Comparison of ENCODE assay signal across 2 cellular contexts in genomic region chr21:17482928-17483327, GRCh38.
TF ChIP-seq lines count a peak whose summit lies in the region.

No MANE protein-coding gene starts in this region.

TF ChIP-seq in SK-N-SH, 30 proteins besides CTCF, POLR2A, EP300 and RAD21:
- no peak for TF ChIP-seq RXRA (IDR thresholded peaks at IDR 0.05; ENCODE audit: borderline replicate concordance, low read depth)
- TF ChIP-seq REST (IDR thresholded peaks at IDR 0.05; ENCODE audit: low read depth, low read length): no peak
- TF ChIP-seq MAX (IDR thresholded peaks at IDR 0.05; ENCODE audit: low read depth): no peak
- no peak for TF ChIP-seq GATA2 (CRISPR knock-in tag; IDR thresholded peaks at IDR 0.05)
- no peak for TF ChIP-seq TEAD4 (IDR thresholded peaks at IDR 0.05; ENCODE audit: borderline replicate concordance, insufficient read depth)
- no peak for TF ChIP-seq FOXM1 (IDR thresholded peaks at IDR 0.05; ENCODE audit: low read depth)
- no peak for TF ChIP-seq FOSL2 (IDR thresholded peaks at IDR 0.05; ENCODE audit: borderline replicate concordance, low read depth)
- TF ChIP-seq PBX3 (IDR thresholded peaks at IDR 0.05): no peak
- TF ChIP-seq ZBTB33 (IDR thresholded peaks at IDR 0.05; ENCODE audit: borderline replicate concordance, low read depth): no peak
- no peak for TF ChIP-seq SIN3A (IDR thresholded peaks at IDR 0.05; ENCODE audit: borderline replicate concordance, low read depth, low read length)
- TF ChIP-seq USF1 (IDR thresholded peaks at IDR 0.05; ENCODE audit: borderline replicate concordance, low read depth): no peak
- TF ChIP-seq MXI1 (IDR thresholded peaks at IDR 0.05; ENCODE audit: low read depth, low read length): no peak
- no peak for TF ChIP-seq IRF3 (IDR thresholded peaks at IDR 0.05; ENCODE audit: low read depth, low read length)
- no peak for TF ChIP-seq FOXJ3 (CRISPR knock-in tag; IDR thresholded peaks at IDR 0.05)
- no peak for TF ChIP-seq EZH2phosphoT487 (IDR thresholded peaks at IDR 0.05; ENCODE audit: borderline replicate concordance, low read depth)
- no peak for TF ChIP-seq NFIC (IDR thresholded peaks at IDR 0.05; ENCODE audit: borderline replicate concordance)
- TF ChIP-seq TCF12 (IDR thresholded peaks at IDR 0.05): no peak
- TF ChIP-seq RFX5 (IDR thresholded peaks at IDR 0.05; ENCODE audit: low read length): no peak
TF ChIP-seq in SK-N-SH: peak in this region for 0.

TF ChIP-seq in H1, 55 proteins besides CTCF, POLR2A, EP300 and RAD21:
- TF ChIP-seq MAX (IDR thresholded peaks at IDR 0.05): no peak
- no peak for TF ChIP-seq USF2 (IDR thresholded peaks at IDR 0.05; ENCODE audit: low read length)
- no peak for TF ChIP-seq TBP (IDR thresholded peaks at IDR 0.05; ENCODE audit: low read depth, low read length)
- no peak for TF ChIP-seq FOSL1 (IDR thresholded peaks at IDR 0.05; ENCODE audit: insufficient read depth, low read depth, low read length)
- no peak for TF ChIP-seq ZNF274 (IDR thresholded peaks at IDR 0.05; ENCODE audit: borderline replicate concordance, extremely low read depth, low read length)
- TF ChIP-seq KDM1A (IDR thresholded peaks at IDR 0.05; ENCODE audit: borderline replicate concordance, low read length): no peak
- TF ChIP-seq SUZ12 (IDR thresholded peaks at IDR 0.05; ENCODE audit: low read length): no peak
- no peak for TF ChIP-seq RBBP5 (IDR thresholded peaks at IDR 0.05; ENCODE audit: borderline replicate concordance, low read depth, low read length)
- no peak for TF ChIP-seq SP4 (IDR thresholded peaks at IDR 0.05; ENCODE audit: low read length)
- TF ChIP-seq BACH1 (IDR thresholded peaks at IDR 0.05; ENCODE audit: low read length): no peak
- TF ChIP-seq ASH2L (IDR thresholded peaks at IDR 0.05; ENCODE audit: low read length): no peak
- TF ChIP-seq PHF8 (conservative IDR thresholded peaks at IDR 0.05; ENCODE audit: low read depth, low read length): no peak
- no peak for TF ChIP-seq SIN3A (conservative IDR thresholded peaks at IDR 0.05 in 1 of 2, IDR thresholded peaks at IDR 0.05 in 1 of 2; ENCODE audit: low read depth in 1 of 2, low read length in 2 of 2)
- no peak for TF ChIP-seq JUN (IDR thresholded peaks at IDR 0.05; ENCODE audit: low read depth, low read length)
- TF ChIP-seq RXRA (IDR thresholded peaks at IDR 0.05; ENCODE audit: insufficient read depth, low read depth, low read length): no peak
- TF ChIP-seq MAFK (IDR thresholded peaks at IDR 0.05; ENCODE audit: low read depth, low read length): no peak
- no peak for TF ChIP-seq SAP30 (IDR thresholded peaks at IDR 0.05; ENCODE audit: insufficient read depth, insufficient replicate concordance, low read length)
- no peak for TF ChIP-seq TCF12 (IDR thresholded peaks at IDR 0.05; ENCODE audit: low read depth, low read length)
